Comparison of ENCODE assay signal across 17 cellular contexts in genomic region chr14:102231476-102232347, GRCh38.
DNase-seq lines count a peak whose midpoint lies in the region; ATAC-seq lines count a peak whose summit lies in the region.
"Had no signal": no experiment of that assay in that cellular context is flagged by ENCODE, and none has a peak within 500 bp of the region (broad histone marks: within the 10 kb centered on the region; RNA-seq: fewer than 3 reads in every experiment).

No MANE protein-coding gene starts in this region.

- WGBS in neuronal stem cell (ENCODE audit: extremely low coverage in 2 of 2, insufficient read length in 2 of 2, insufficient replicate concordance in 1 of 2), 2 donors: no CpG with 5 or more reads among the region's 22 CpGs

- H3K36me3 ChIP-seq in H7 (replicated peaks; ENCODE audit: control insufficient read depth, insufficient read depth, low read length) (no peaks in the 10 kb centered on the region), neuronal stem cell (replicated peaks in 1 of 2; ENCODE audit: control insufficient read depth in 2 of 2, insufficient read depth in 2 of 2, low read length in 2 of 2) (peaks cover 0 to 4% of the 10 kb centered on the region in 2 donors)
- H3K36me3 ChIP-seq: Peyer's patch had no signal

- H2BK12ac ChIP-seq in neuronal stem cell (ENCODE audit: low read length): no peak overlapping the region

- H3K27ac Mint-ChIP-seq in naive thymus-derived CD8-positive, alpha-beta T cell: no peak overlapping the region
- H3K27ac Mint-ChIP-seq: B cell had no signal

- H3K4me3 ChIP-seq in H7 (ENCODE audit: insufficient read depth, low read depth, low read length) (no peak overlapping the region), neuronal stem cell (ENCODE audit: low read length in 2 of 2) (no peak overlapping the region)
- H3K4me3 ChIP-seq: Peyer's patch had no signal

- peaks cover 0 to 3% of the 10 kb centered on the region in 2 donors for H3K4me1 ChIP-seq in neuronal stem cell (ENCODE audit: control insufficient read depth in 2 of 2, insufficient read depth in 1 of 2, low read depth in 1 of 2, low read length in 2 of 2)
- H3K4me1 ChIP-seq: Caco-2 had no signal

- no peaks in the 10 kb centered on the region for H3K9me3 ChIP-seq in neuronal stem cell (replicated peaks in 1 of 2; ENCODE audit: control insufficient read depth in 2 of 2, insufficient read depth in 1 of 2, low read depth in 1 of 2, low read length in 2 of 2)
- H3K9me3 ChIP-seq: Caco-2, Peyer's patch had no signal

- POLR2A ChIA-PET in naive thymus-derived CD8-positive, alpha-beta T cell (lab: Charles Lee): interaction anchor here (0.5 kb wide), 1 partner anchor 109 kb away, joined by 3 read pairs; no protein-coding TSS in a partner anchor

- no peak for ATAC-seq in GM21367 (IDR thresholded peaks at IDR 0.05; ENCODE audit: unreplicated experiment)
- ATAC-seq in HG03432 (IDR thresholded peaks at IDR 0.05; ENCODE audit: unreplicated experiment): no peak
- no peak for ATAC-seq in naive thymus-derived CD8-positive, alpha-beta T cell
- ATAC-seq: SK-N-SH treated with all-trans-retinoic acid at 6 μM for 48 hours had no signal

- no peak overlapping the region for H3K4me2 ChIP-seq in neuronal stem cell (ENCODE audit: insufficient read depth, low read length, poor library complexity, severe bottlenecking)

- no peaks in the 10 kb centered on the region for H3K36me3 Mint-ChIP-seq in naive thymus-derived CD8-positive, alpha-beta T cell
- H3K36me3 Mint-ChIP-seq: CD4-positive, CD25-positive, alpha-beta regulatory T cell had no signal

- peaks cover 2% of the 10 kb centered on the region for H3K79me1 ChIP-seq in neuronal stem cell (ENCODE audit: low read depth, low read length)

- no peak overlapping the region for H2BK120ac ChIP-seq in neuronal stem cell (ENCODE audit: low read depth, low read length)

- H2AFZ ChIP-seq in neuronal stem cell (ENCODE audit: low read length): no peak overlapping the region

- H3K27ac ChIP-seq in neuronal stem cell (replicated peaks; ENCODE audit: low read length): no peak overlapping the region
- H3K27ac ChIP-seq: Peyer's patch had no signal

- H3K9ac ChIP-seq in neuronal stem cell (ENCODE audit: low read depth, low read length, poor library complexity): no peak overlapping the region

- H2AK5ac ChIP-seq in neuronal stem cell (ENCODE audit: low read depth, low read length): no peak overlapping the region

- H3K27me3 ChIP-seq in H7 (ENCODE audit: control insufficient read depth, insufficient read depth, low read length): no peaks in the 10 kb centered on the region
- no peaks in the 10 kb centered on the region for H3K27me3 ChIP-seq in neuronal stem cell (ENCODE audit: control insufficient read depth in 3 of 3, insufficient read depth in 3 of 3, low read depth in 1 of 3, low read length in 3 of 3)
- H3K27me3 ChIP-seq: Peyer's patch had no signal

- H3K18ac ChIP-seq in neuronal stem cell (ENCODE audit: low read length): no peak overlapping the region

- no peak overlapping the region for H2BK5ac ChIP-seq in neuronal stem cell (ENCODE audit: low read length)

- peak overlapping the region; percentile 14 for H3K4ac ChIP-seq in neuronal stem cell (ENCODE audit: low read length)

- no peak overlapping the region for H3K14ac ChIP-seq in neuronal stem cell (ENCODE audit: low read length)

- H3K23ac ChIP-seq in neuronal stem cell (ENCODE audit: low read depth, low read length, poor library complexity): no peak overlapping the region

- no peak overlapping the region for H4K91ac ChIP-seq in neuronal stem cell (ENCODE audit: low read depth, low read length, poor library complexity)

- H4K8ac ChIP-seq in neuronal stem cell (ENCODE audit: low read depth, low read length): no peak overlapping the region

- H3K27me3 Mint-ChIP-seq in naive thymus-derived CD8-positive, alpha-beta T cell: no peaks in the 10 kb centered on the region
- H3K27me3 Mint-ChIP-seq: B cell; CD4-positive, CD25-positive, alpha-beta regulatory T cell had no signal

- peak; percentile 51 for DNase-seq in H7
- peak; percentile 80 for DNase-seq in NCI-H2107 treated with DMSO at 0.1 percent for 48 hours (lab: John Stamatoyannopoulos, UW; ENCODE audit: unreplicated experiment)
- peak; percentile 40 for DNase-seq in cerebellar cortex (ENCODE audit: low spot score)
- DNase-seq in neuronal stem cell (ENCODE audit: low spot score): no peak
- DNase-seq in naive thymus-derived CD8-positive, alpha-beta T cell: no peak
- DNase-seq: ACHN; Caco-2; CD4-positive, CD25-positive, alpha-beta regulatory T cell; DMS153; HCEC 1CT; NCI-H187 treated with DMSO at 0.1 percent for 48 hours; Peyer's patch; SHP77 treated with DMSO at 0.1 percent for 48 hours had no signal

- H3K4me3 Mint-ChIP-seq in naive thymus-derived CD8-positive, alpha-beta T cell: no peak overlapping the region
- H3K4me3 Mint-ChIP-seq: B cell; CD4-positive, CD25-positive, alpha-beta regulatory T cell had no signal

- H3K9me3 Mint-ChIP-seq in naive thymus-derived CD8-positive, alpha-beta T cell: no peaks in the 10 kb centered on the region
- H3K9me3 Mint-ChIP-seq: CD4-positive, CD25-positive, alpha-beta regulatory T cell had no signal

- no peak overlapping the region for H2BK15ac ChIP-seq in neuronal stem cell (ENCODE audit: low read length)

- H3K4me1 Mint-ChIP-seq in naive thymus-derived CD8-positive, alpha-beta T cell: no peaks in the 10 kb centered on the region
- H3K4me1 Mint-ChIP-seq: B cell; CD4-positive, CD25-positive, alpha-beta regulatory T cell had no signal

Comparison
In these comparisons a context has a peak if more than half of its experiments do, and no peak if none do; other contexts are left out.
1. DNase-seq: peak in H7 (single experiment), NCI-H2107 treated with DMSO at 0.1 percent for 48 hours (single experiment) and cerebellar cortex (single experiment); none in neuronal stem cell (single experiment) and naive thymus-derived CD8-positive, alpha-beta T cell (0 of 10).